In the genomic region with DNA sequence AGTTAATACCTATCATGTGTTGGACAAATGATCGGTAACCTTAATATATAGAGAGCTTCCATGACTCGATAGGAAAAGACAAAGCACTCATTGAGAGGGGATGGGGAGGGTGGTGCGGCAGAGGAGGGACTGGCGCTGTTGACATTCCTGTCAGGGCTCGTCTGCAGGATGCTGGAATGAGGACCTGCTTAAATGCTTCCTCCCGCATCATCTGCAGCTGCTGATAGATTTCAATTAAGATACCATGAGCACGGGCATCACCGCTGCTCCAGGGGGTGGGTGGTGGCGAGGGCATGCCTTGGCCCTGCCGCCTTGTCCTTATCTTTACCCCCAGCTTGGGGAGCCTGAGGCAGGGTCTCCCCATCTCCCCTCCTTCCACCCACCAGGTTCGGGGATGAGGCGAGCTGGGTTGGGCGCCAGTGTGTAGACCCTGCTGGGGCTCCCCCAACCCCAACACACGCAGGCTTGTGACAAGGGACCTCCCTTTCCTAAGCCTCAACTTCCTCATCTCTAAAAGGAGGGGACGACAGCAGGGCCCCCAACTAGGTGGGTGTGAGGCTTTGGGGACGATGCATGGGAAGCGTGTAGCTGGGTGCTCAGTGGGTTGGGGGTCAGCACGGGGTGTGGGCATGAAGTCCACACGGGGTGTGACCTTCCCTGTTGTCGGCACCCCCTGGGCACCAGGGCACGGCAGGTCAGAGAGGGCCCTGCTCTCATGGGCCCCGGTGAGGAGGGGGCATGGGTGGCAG, we compare ENCODE assay signal across 1 cellular context.
TF ChIP-seq lines count a peak whose summit lies in the region.

No MANE protein-coding gene starts in this region.

TF ChIP-seq in H1, 55 proteins besides CTCF, POLR2A, EP300 and RAD21:
- no peak for TF ChIP-seq KDM5A (IDR thresholded peaks at IDR 0.05; ENCODE audit: low read length)
- no peak for TF ChIP-seq CTBP2 (IDR thresholded peaks at IDR 0.05; ENCODE audit: borderline replicate concordance, insufficient read depth, insufficient read length, low read length)
- no peak for TF ChIP-seq EZH2 (IDR thresholded peaks at IDR 0.05; ENCODE audit: low read depth, low read length, severe bottlenecking)
- TF ChIP-seq FOSL1 (IDR thresholded peaks at IDR 0.05; ENCODE audit: insufficient read depth, low read depth, low read length): no peak
- TF ChIP-seq TBP (IDR thresholded peaks at IDR 0.05; ENCODE audit: low read depth, low read length): no peak
- no peak for TF ChIP-seq KDM4A (IDR thresholded peaks at IDR 0.05; ENCODE audit: low read depth, low read length, severe bottlenecking)
- TF ChIP-seq, protein P1, sequence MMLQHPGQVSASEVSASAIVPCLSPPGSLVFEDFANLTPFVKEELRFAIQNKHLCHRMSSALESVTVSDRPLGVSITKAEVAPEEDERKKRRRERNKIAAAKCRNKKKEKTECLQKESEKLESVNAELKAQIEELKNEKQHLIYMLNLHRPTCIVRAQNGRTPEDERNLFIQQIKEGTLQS (IDR thresholded peaks at IDR 0.05; ENCODE audit: insufficient read depth, low read depth, low read length): no peak
- no peak for TF ChIP-seq RXRA (IDR thresholded peaks at IDR 0.05; ENCODE audit: insufficient read depth, low read depth, low read length)
- no peak for TF ChIP-seq BRCA1 (IDR thresholded peaks at IDR 0.05; ENCODE audit: low read depth, low read length)
- TF ChIP-seq, protein P2, sequence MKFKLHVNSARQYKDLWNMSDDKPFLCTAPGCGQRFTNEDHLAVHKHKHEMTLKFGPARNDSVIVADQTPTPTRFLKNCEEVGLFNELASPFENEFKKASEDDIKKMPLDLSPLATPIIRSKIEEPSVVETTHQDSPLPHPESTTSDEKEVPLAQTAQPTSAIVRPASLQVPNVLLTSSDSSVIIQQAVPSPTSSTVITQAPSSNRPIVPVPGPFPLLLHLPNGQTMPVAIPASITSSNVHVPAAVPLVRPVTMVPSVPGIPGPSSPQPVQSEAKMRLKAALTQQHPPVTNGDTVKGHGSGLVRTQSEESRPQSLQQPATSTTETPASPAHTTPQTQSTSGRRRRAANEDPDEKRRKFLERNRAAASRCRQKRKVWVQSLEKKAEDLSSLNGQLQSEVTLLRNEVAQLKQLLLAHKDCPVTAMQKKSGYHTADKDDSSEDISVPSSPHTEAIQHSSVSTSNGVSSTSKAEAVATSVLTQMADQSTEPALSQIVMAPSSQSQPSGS (IDR thresholded peaks at IDR 0.05; ENCODE audit: low read length): no peak
